8 cellular contexts compared by ENCODE assay signal in the genomic region with DNA sequence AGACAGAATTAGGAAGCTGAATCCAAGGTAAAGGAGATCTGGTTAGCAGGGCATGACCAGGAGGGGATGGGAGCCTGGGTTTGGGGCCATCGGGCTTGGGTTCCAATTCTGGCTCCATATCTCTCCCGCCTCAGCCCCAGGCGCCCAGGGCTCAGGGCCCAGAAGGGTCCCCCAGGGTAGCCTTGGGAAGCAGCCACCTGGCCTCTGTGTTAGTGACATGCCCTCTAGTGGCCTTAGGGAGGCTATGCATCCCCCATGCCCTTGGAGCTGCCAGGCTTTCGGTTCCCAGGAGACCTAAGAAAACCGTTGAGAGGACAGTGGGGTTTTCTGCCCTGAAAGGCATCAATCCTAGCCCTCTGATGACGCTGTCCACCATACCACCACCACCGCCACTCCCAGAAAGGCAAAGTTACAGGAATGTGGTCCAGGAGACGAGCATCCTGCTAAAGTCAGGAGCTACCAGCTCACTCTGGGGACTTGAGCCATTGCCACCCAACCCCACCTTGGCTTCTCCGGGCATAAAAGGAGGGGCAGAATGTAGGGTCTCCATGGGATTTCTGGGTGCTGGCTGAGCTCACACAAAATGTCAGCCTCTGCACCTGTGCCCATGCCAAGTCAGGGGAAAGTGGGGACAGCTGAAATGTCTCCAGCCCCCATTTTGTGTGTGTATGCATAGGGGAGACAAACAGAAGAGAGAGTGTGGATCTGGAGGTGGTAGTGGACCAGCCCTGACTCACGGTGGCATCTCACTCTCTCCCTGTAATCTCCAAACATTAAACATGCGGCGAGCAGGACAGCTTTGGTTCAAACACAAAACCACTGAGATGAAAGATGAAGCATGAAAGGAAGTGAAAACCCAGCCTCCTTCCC. TPM values are rescaled to one million over a fixed set of nuclear protein-coding genes. Genes with fewer than 3 reads are reported as not detected.
DNase-seq lines count a peak whose midpoint lies in the region; ATAC-seq, FAIRE-seq and TF ChIP-seq lines count a peak whose summit lies in the region.

No MANE protein-coding gene starts in this region.

- H3K27me3 ChIP-seq in GM06990 (replicated peaks; ENCODE audit: control insufficient read depth, insufficient read depth, low read length) = no peaks in the 10 kb centered on the region
- H3K27me3 ChIP-seq in SJCRH30 = no peaks in the 10 kb centered on the region
- no peaks in the 10 kb centered on the region for H3K27me3 ChIP-seq in K562 (ENCODE audit: control insufficient read depth in 2 of 2, insufficient read depth in 2 of 2, low read length in 2 of 2)

- TF ChIP-seq POLR2A in K562 (conservative IDR thresholded peaks at IDR 0.05) = no peak

- peak; percentile 40 for FAIRE-seq in K562 (lab: Jason Lieb, UNC)

- intact Hi-C loops in K562 (cut with micrococcal nuclease) = loop anchor here (1.0 kb wide), 1 partner anchor 80 kb away; no protein-coding TSS in a partner anchor

- no peak overlapping the region for H3K4me2 ChIP-seq in K562 (ENCODE audit: insufficient read depth, low read length)

- peaks cover 14% of the 10 kb centered on the region for H4K20me1 ChIP-seq in K562 (replicated peaks; ENCODE audit: control insufficient read depth, insufficient read depth, low read length)

- TF ChIP-seq EP300 in K562 (IDR thresholded peaks at IDR 0.05; ENCODE audit: low read length) = no peak

- H3K9me1 ChIP-seq in K562 (ENCODE audit: control insufficient read depth, insufficient read depth, low read length) = no peaks in the 10 kb centered on the region

- H3K9ac ChIP-seq in K562 (ENCODE audit: insufficient read depth in 1 of 2, low read depth in 2 of 2, low read length in 2 of 2) = no peak overlapping the region

- CTCF ChIA-PET in K562 (lab: Yijun Ruan, JAX; ENCODE audit: low intra/inter-chr PET ratio) = interaction anchor here (2.4 kb wide), 1 partner anchor 80 kb away, joined by 16 read pairs; no protein-coding TSS in a partner anchor

- no peaks in the 10 kb centered on the region for H3K9me3 ChIP-seq in SJCRH30 (replicated peaks)
- no peaks in the 10 kb centered on the region for H3K9me3 ChIP-seq in K562 (replicated peaks; ENCODE audit: control insufficient read depth, insufficient read depth, low read depth, low read length)

- no peak overlapping the region for H3K27ac ChIP-seq in SJCRH30
- H3K27ac ChIP-seq in K562 (ENCODE audit: extremely low read depth, low read depth, low read length) = no peak overlapping the region

- POLR2A ChIA-PET in K562 (lab: Yijun Ruan, JAX) = interaction anchor here (0.6 kb wide), 1 partner anchor 134 kb away, joined by 4 read pairs; no protein-coding TSS in a partner anchor

- DNase-seq in GM06990 (ENCODE audit: extremely low read depth, insufficient read length) (no peak), LHCN-M2 (ENCODE audit: low read depth) (peak; percentile 63), SJCRH30 (peak; percentile 77 to 91), K562 (ENCODE audit: extremely low read depth in 1 of 4, low spot score in 3 of 4) (peak; percentile 65 to 80 (median 79)), iris pigment epithelial cell (ENCODE audit: low read depth) (peak; percentile 50)
- DNase-seq in stimulated activated CD4-positive, alpha-beta T cell treated with anti-CD3 and anti-CD28 coated beads, Interleukin-4, amount 100 ng/mL, for 48 hours (ENCODE audit: low read depth in 2 of 2) = peak; percentile 17 to 24
- DNase-seq in activated CD4-positive, CD25-positive, alpha-beta regulatory T cell treated with anti-CD3 and anti-CD28 coated beads, Interleukin-2, amount 50 U/mL, for 72 hours = no peak

- peak in 1 of 2 experiments; percentile 57; a peak in 2 of 4 replicates for TF ChIP-seq RAD21 in K562 (CRISPR knock-in tag; conservative IDR thresholded peaks at IDR 0.05 in 1 of 2, IDR thresholded peaks at IDR 0.05 in 1 of 2)

- peak; percentile 81 for ATAC-seq in GM21825 (IDR thresholded peaks at IDR 0.05; ENCODE audit: unreplicated experiment)
- ATAC-seq in K562 = peak; percentile 98

- H2AFZ ChIP-seq in K562 (ENCODE audit: low read depth, low read length) = no peak overlapping the region

- TF ChIP-seq CTCF in GM06990 (IDR thresholded peaks at IDR 0.05; ENCODE audit: insufficient read depth, low read length, poor library complexity, severe bottlenecking) (peak; percentile 96), K562 (IDR thresholded peaks at IDR 0.05 in 2 of 3, conservative IDR thresholded peaks at IDR 0.05 in 1 of 3; ENCODE audit: insufficient read depth in 2 of 3, low read depth in 1 of 3, low read length in 3 of 3) (peak; percentile 74 to 87 (median 76))

- no TSS peak for BruUV-seq in K562 (replicated peaks; lab: Mats Ljungman, UMichigan)

- H3K4me3 ChIP-seq in GM06990 (replicated peaks; ENCODE audit: low read depth, low read length) (no peak overlapping the region), SJCRH30 (no peak overlapping the region), K562 (no peak overlapping the region)

- H3K4me1 ChIP-seq in SJCRH30 (peaks cover 12% of the 10 kb centered on the region), K562 (replicated peaks in 1 of 2; ENCODE audit: control insufficient read depth in 2 of 2, insufficient read depth in 2 of 2, low read length in 2 of 2) (peaks cover 0 to 5% of the 10 kb centered on the region in 2 experiments; a peak in 1 of 5 replicates)

- no peaks in the 10 kb centered on the region for H3K79me2 ChIP-seq in K562 (ENCODE audit: control insufficient read depth, insufficient read depth, low read length)

- WGBS in K562 (ENCODE audit: insufficient coverage, low coverage, missing lambda C conversion rate) = 37% methylated on average over 11 of the region's 12 CpGs

- H3K36me3 ChIP-seq in GM06990 (ENCODE audit: control insufficient read depth, insufficient read depth, low read length) (no peaks in the 10 kb centered on the region; the same call in 1 of the 2 replicates), SJCRH30 (no peaks in the 10 kb centered on the region), K562 (ENCODE audit: control insufficient read depth, insufficient read depth, low read length) (no peaks in the 10 kb centered on the region)

- in situ Hi-C loops in K562 (cut with MboI) = no loop called here

TF ChIP-seq in K562, 482 proteins besides CTCF, POLR2A, EP300 and RAD21:
- 0 out of 2 replicates have a peak, but pooled peaks have one; percentile 33 for TF ChIP-seq SMC3 (conservative IDR thresholded peaks at IDR 0.05; ENCODE audit: insufficient read depth, low read depth, low read length)
- TF ChIP-seq ILF3 (IDR thresholded peaks at IDR 0.05; ENCODE audit: borderline replicate concordance) = no peak

RNA-seq across cellular contexts. Expression of gene EMX1, which starts 56.5 kb away (rescaled TPM):
- total RNA-seq in LHCN-M2 (2014; rRNA removed) = not detected in 2 replicates
- polyA plus RNA-seq in LHCN-M2 (2012) = not detected
- not detected in 2 replicates for total RNA-seq in SJCRH30 (2014; rRNA removed; shearing (Covaris generic))
- 0.28 TPM in 1 of 2 replicates, not detected in the other for total RNA-seq in K562 (2011; cell fraction: chromatin; rRNA removed; ENCODE audit: low replicate concordance)
- 0.17 TPM in 1 of 2 replicates, not detected in the other for total RNA-seq in K562 (2011; cell fraction: nucleolus; rRNA removed)
- not detected in 2 replicates for total RNA-seq in K562 (2011; cell fraction: nucleoplasm; rRNA removed)
- total RNA-seq in K562 (2014; rRNA removed) = 0.20 and 0.32 TPM in 2 replicates
- total RNA-seq in K562 (2014; rRNA removed; fragmentation: Illumina TruSeq; extraction: Trizol) = not detected in 2 replicates
- not detected in 2 replicates for total RNA-seq in K562 (2015; rRNA removed; fragmentation: Illumina TruSeq; extraction: Trizol)
- total RNA-seq in K562 (2021) = 0.18 TPM in 1 of 2 replicates, not detected in the other
- 0.10 and 0.22 TPM in 2 replicates for polyA plus RNA-seq in K562 (2011; rRNA removed)
- polyA plus RNA-seq in K562 (2011; cell fraction: cytosol; rRNA removed) = 0.07 and 0.16 TPM in 2 replicates
- polyA plus RNA-seq in K562 (2011; cell fraction: nucleus; rRNA removed) = 0.11 and 0.21 TPM in 2 replicates
- 0.04 and 0.11 TPM in 2 replicates for polyA plus RNA-seq in K562 (2012)
- not detected in 2 replicates for polyA plus RNA-seq in K562 (2014; fragmentation: Illumina TruSeq; extraction: Trizol)
- polyA plus RNA-seq in K562 (2014; fragmentation: Nextera tagmentation; extraction: Ambion mirVana) = not detected
- polyA plus RNA-seq in K562 (2014; rRNA removed) = 0.21 TPM in 1 of 2 replicates, not detected in the other
- polyA minus RNA-seq in K562 (2011; rRNA and poly(A)+ RNA removed) = not detected in 2 replicates
- not detected in 2 replicates for polyA minus RNA-seq in K562 (2011; cell fraction: cytosol; rRNA and poly(A)+ RNA removed)
- 0.27 and 0.33 TPM in 2 replicates for polyA minus RNA-seq in K562 (2011; cell fraction: nucleus; rRNA and poly(A)+ RNA removed)

Comparison
In these comparisons a context has a peak if more than half of its experiments do, and no peak if none do; other contexts are left out.
1. DNase-seq: peak in LHCN-M2 (single experiment), SJCRH30 (2 of 2), K562 (4 of 4), iris pigment epithelial cell (single experiment) and stimulated activated CD4-positive, alpha-beta T cell treated with anti-CD3 and anti-CD28 coated beads, Interleukin-4, amount 100 ng/mL, for 48 hours (2 of 2); none in GM06990 (single experiment) and activated CD4-positive, CD25-positive, alpha-beta regulatory T cell treated with anti-CD3 and anti-CD28 coated beads, Interleukin-2, amount 50 U/mL, for 72 hours (single experiment).